In the genomic region with DNA sequence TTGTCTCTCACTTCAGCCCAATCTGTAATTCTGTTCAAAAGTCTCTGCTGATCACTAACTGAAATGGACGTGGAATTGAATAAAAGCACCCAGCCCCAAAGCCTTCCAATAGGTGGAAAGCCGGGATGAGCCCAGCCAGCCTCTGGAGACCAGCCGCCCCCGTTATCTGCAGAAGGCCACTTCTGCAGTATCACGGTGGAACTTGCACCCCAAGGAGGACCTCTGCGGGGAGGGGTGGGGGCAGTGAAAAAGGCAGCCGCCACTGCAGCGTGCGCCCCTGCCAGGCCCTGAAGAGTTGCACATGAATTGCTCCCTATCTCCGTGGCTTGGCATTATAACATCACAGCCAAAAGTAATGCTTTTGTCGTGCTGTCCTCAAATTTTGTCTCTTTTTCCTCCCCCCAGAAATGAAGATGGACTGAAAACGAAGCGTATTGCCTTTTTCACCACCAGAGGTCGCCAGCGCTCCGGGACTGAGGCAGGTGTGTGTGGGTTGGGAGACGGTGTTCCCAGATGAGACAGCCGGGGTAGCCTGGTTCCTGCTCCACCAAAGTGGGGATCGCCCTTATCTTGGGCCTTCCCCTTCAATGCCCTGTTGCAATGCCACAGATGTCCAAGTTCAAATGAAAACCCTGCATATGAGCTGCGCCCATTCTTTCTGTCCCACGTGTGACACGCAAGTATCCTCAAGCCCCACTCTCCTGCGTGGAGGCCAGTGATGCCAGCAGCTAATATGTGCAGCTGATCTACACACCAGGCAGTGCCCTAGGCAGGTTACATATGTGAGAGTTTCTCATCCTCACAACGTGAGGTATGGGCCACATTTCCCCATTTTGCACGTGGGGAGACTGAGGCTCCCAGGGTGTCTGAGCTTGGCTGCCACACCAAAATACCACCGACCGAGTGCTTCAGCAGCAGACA, we compare ENCODE assay signal across 8 cellular contexts.
DNase-seq lines count a peak whose midpoint lies in the region; ATAC-seq and TF ChIP-seq lines count a peak whose summit lies in the region.

No MANE protein-coding gene starts in this region.

- H3K9me3 Mint-ChIP-seq in effector memory CD8-positive, alpha-beta T cell: no peaks in the 10 kb centered on the region

- DNase-seq in BJ (ENCODE audit: low read depth) (no peak), NCI-H2227 (lab: John Stamatoyannopoulos, UW; ENCODE audit: unreplicated experiment) (peak; percentile 69), mesenteric fat pad (ENCODE audit: low spot score) (peak; percentile 91)
- peak; percentile 88 for DNase-seq in activated CD8-positive, alpha-beta memory T cell treated with anti-CD3 and anti-CD28 coated beads for 24 hours
- DNase-seq in effector memory CD8-positive, alpha-beta T cell: peak; percentile 52 to 59 (median 54)
- peak; percentile 47 to 61 for DNase-seq in stimulated activated CD8-positive, alpha-beta memory T cell treated with anti-CD3 and anti-CD28 coated beads, Interleukin-2, amount 100 ng/mL, for 48 hours (ENCODE audit: low read depth in 2 of 2)

- POLR2A ChIA-PET in BJ (lab: Charles Lee): no interaction called here

- H3K4me3 ChIP-seq in BJ (ENCODE audit: low read depth, low read length): no peak overlapping the region

- TF ChIP-seq CTCF in BJ (IDR thresholded peaks at IDR 0.05; ENCODE audit: insufficient read depth, low read depth, low read length): peak; percentile 89

- no peaks in the 10 kb centered on the region for H3K36me3 Mint-ChIP-seq in effector memory CD8-positive, alpha-beta T cell (ENCODE audit: insufficient read depth)

- no peaks in the 10 kb centered on the region for H3K4me1 Mint-ChIP-seq in effector memory CD8-positive, alpha-beta T cell (ENCODE audit: low read depth in 2 of 2)

- no peaks in the 10 kb centered on the region for H3K27me3 ChIP-seq in BJ (ENCODE audit: control insufficient read depth, insufficient read depth, low read length)

- ATAC-seq in GM21723 (IDR thresholded peaks at IDR 0.05; ENCODE audit: unreplicated experiment): peak; percentile 57
- peak; percentile 50 for ATAC-seq in effector memory CD8-positive, alpha-beta T cell (replicated peaks)
- ATAC-seq in GM18517 (IDR thresholded peaks at IDR 0.05; ENCODE audit: unreplicated experiment): no peak

- no peak overlapping the region for H3K4me3 Mint-ChIP-seq in effector memory CD8-positive, alpha-beta T cell

- peaks cover 11% of the 10 kb centered on the region for H3K36me3 ChIP-seq in BJ (ENCODE audit: control insufficient read depth, insufficient read depth, low read length)

- H3K27me3 Mint-ChIP-seq in effector memory CD8-positive, alpha-beta T cell: peaks cover 11 to 18% of the 10 kb centered on the region in 2 donors

- CTCF ChIA-PET in BJ (lab: Yijun Ruan, JAX): interaction anchor here (0.7 to 4.4 kb wide), 22 partner anchors 8 to 255 kb away, joined by 3 to 73 read pairs (median 5); a partner anchor contains a TSS

- no peak overlapping the region for H3K27ac Mint-ChIP-seq in effector memory CD8-positive, alpha-beta T cell
